ENCODE assay signal across 8 cellular contexts in genomic region chr5:170623576-170624181, GRCh38.
DNase-seq lines count a peak whose midpoint lies in the region; ATAC-seq, FAIRE-seq and TF ChIP-seq lines count a peak whose summit lies in the region.

No MANE protein-coding gene starts in this region.

- DNase-seq in D721Med (ENCODE audit: insufficient read length, low spot score) (no peak), SK-N-DZ (ENCODE audit: low spot score) (peak; percentile 37), fibroblast of peridontal ligament (ENCODE audit: extremely low read depth) (peak; percentile 21), renal cortical epithelial cell (ENCODE audit: low read depth) (peak; percentile 37)
- DNase-seq in stimulated activated naive CD4-positive, alpha-beta T cell treated with Interleukin-2 at 50 U/mL for 16 hours (lab: John Stamatoyannopoulos, UW), result no peak

- no peak for FAIRE-seq in D721Med (lab: Jason Lieb, UNC)

- peak; percentile 45 for ATAC-seq in HG03159 (IDR thresholded peaks at IDR 0.05; ENCODE audit: unreplicated experiment)
- ATAC-seq in GM19324 (IDR thresholded peaks at IDR 0.05; ENCODE audit: low FRiP score, unreplicated experiment), result no peak
- no peak for ATAC-seq in GM18861 (IDR thresholded peaks at IDR 0.05; ENCODE audit: unreplicated experiment)

- peak; percentile 79 for TF ChIP-seq CTCF in D721Med (IDR thresholded peaks at IDR 0.05; ENCODE audit: insufficient read depth, missing control alignments)

Comparison
In these comparisons a context has a peak if more than half of its experiments do, and no peak if none do; other contexts are left out.
1. DNase-seq: peak in SK-N-DZ (single experiment), fibroblast of peridontal ligament (single experiment) and renal cortical epithelial cell (single experiment); none in D721Med (single experiment) and stimulated activated naive CD4-positive, alpha-beta T cell treated with Interleukin-2 at 50 U/mL for 16 hours (single experiment).